In genomic region chr4:73675623-73676022, GRCh38 we compare ENCODE assay signal across 31 cellular contexts. TPM values are rescaled to one million over a fixed set of nuclear protein-coding genes. Genes with fewer than 3 reads are reported as not detected.
DNase-seq lines count a peak whose midpoint lies in the region; ATAC-seq and TF ChIP-seq lines count a peak whose summit lies in the region.
"Had no signal": no experiment of that assay in that cellular context is flagged by ENCODE, and none has a peak within 500 bp of the region (broad histone marks: within the 10 kb centered on the region; RNA-seq: fewer than 3 reads in every experiment).

No MANE protein-coding gene starts in this region.

- H3F3A ChIP-seq in PC-3 (ENCODE audit: low read length, unreplicated experiment) = peaks cover 35% of the 10 kb centered on the region

- H3K4me3 Mint-ChIP-seq in nephron = no peak overlapping the region
- H3K4me3 Mint-ChIP-seq: activated B cell treated with CpG ODN at 0.5 μM for 24 hours; activated CD4-positive, alpha-beta T cell treated with anti-CD3 and anti-CD28 coated beads, Interleukin-2, amount 10 ng/mL, durations not matched to agents 7 days and 5 days; activated naive CD8-positive, alpha-beta T cell; activated T-cell treated with anti-CD3 and anti-CD28 coated beads, Interleukin-2, amount 50 U/mL, for 24 hours; CD14-positive monocyte; nephron progenitor cell; type B pancreatic cell had no signal

- H3K27ac ChIP-seq in PC-3 (ENCODE audit: low read length) = peak overlapping the region; percentile 96
- no peak overlapping the region for H3K27ac ChIP-seq in substantia nigra (ENCODE audit: low read depth, low read length, poor library complexity, severe bottlenecking)
- H3K27ac ChIP-seq: gastroesophageal sphincter had no signal

- no peaks in the 10 kb centered on the region for H3K36me3 Mint-ChIP-seq in nephron (ENCODE audit: low read depth)
- H3K36me3 Mint-ChIP-seq: activated naive CD8-positive, alpha-beta T cell; CD14-positive monocyte; type B pancreatic cell had no signal

- H3K9me3 ChIP-seq in PC-3 (ENCODE audit: low read length) = no peaks in the 10 kb centered on the region
- H3K9me3 ChIP-seq: gastroesophageal sphincter, SJCRH30 had no signal

- no peak overlapping the region for H2AFZ ChIP-seq in PC-3 (ENCODE audit: low read length)
- H2AFZ ChIP-seq: hepatocyte had no signal

- H3K79me2 ChIP-seq in PC-3 (ENCODE audit: low read length) = no peaks in the 10 kb centered on the region
- H3K79me2 ChIP-seq: hepatocyte had no signal

- no peak for TF ChIP-seq CTCF in PC-3 (conservative IDR thresholded peaks at IDR 0.05; ENCODE audit: low read depth, low read length)
- TF ChIP-seq CTCF in nephron (IDR thresholded peaks at IDR 0.05; ENCODE audit: unreplicated experiment in 3 of 3) = no peak

- no peaks in the 10 kb centered on the region for H3K27me3 ChIP-seq in PC-3 (ENCODE audit: low read length)
- H3K27me3 ChIP-seq: gastroesophageal sphincter, hepatocyte, SJCRH30 had no signal

- peaks cover 18% of the 10 kb centered on the region for H3K4me1 Mint-ChIP-seq in nephron
- H3K4me1 Mint-ChIP-seq: activated CD4-positive, alpha-beta T cell treated with anti-CD3 and anti-CD28 coated beads, Interleukin-2, amount 10 ng/mL, durations not matched to agents 7 days and 5 days; CD14-positive monocyte had no signal

- no peak for ATAC-seq in PC-3
- ATAC-seq: gastroesophageal sphincter, HepG2 had no signal

- H3K27me3 Mint-ChIP-seq in nephron (ENCODE audit: low read depth) = peaks cover 3% of the 10 kb centered on the region
- H3K27me3 Mint-ChIP-seq: activated CD4-positive, alpha-beta T cell treated with anti-CD3 and anti-CD28 coated beads, Interleukin-2, amount 10 ng/mL, durations not matched to agents 7 days and 5 days; activated naive CD8-positive, alpha-beta T cell; activated T-cell treated with anti-CD3 and anti-CD28 coated beads, Interleukin-2, amount 50 U/mL, for 24 hours; type B pancreatic cell had no signal

- no peak overlapping the region for H3K4me3 ChIP-seq in PC-3 (ENCODE audit: low read length)
- H3K4me3 ChIP-seq: gastroesophageal sphincter, hepatocyte, lung, SJCRH30 had no signal

- no peaks in the 10 kb centered on the region for H4K20me1 ChIP-seq in PC-3 (ENCODE audit: low read length)

- H3K36me3 ChIP-seq in PC-3 (ENCODE audit: low read depth, low read length) = no peaks in the 10 kb centered on the region
- H3K36me3 ChIP-seq: gastroesophageal sphincter, SJCRH30 had no signal

- H3K27ac Mint-ChIP-seq in nephron = peak overlapping the region; percentile 88 to 96 (median 93)
- H3K27ac Mint-ChIP-seq: activated B cell treated with CpG ODN at 0.5 μM for 24 hours; activated CD4-positive, alpha-beta T cell treated with anti-CD3 and anti-CD28 coated beads, Interleukin-2, amount 10 ng/mL, durations not matched to agents 7 days and 5 days; activated naive CD8-positive, alpha-beta T cell; activated T-cell treated with anti-CD3 and anti-CD28 coated beads, Interleukin-2, amount 50 U/mL, for 24 hours; CD14-positive monocyte; nephron progenitor cell; type B pancreatic cell had no signal

- intact Hi-C loops in PC-3 (cut with micrococcal nuclease) = loop anchor here (2.0 to 5.0 kb wide), 2 partner anchors 189 to 247 kb away; no protein-coding TSS in a partner anchor

- no peaks in the 10 kb centered on the region for H3K9me3 Mint-ChIP-seq in nephron
- H3K9me3 Mint-ChIP-seq: activated B cell treated with CpG ODN at 0.5 μM for 24 hours; activated CD4-positive, alpha-beta T cell treated with anti-CD3 and anti-CD28 coated beads, Interleukin-2, amount 10 ng/mL, durations not matched to agents 7 days and 5 days; activated T-cell treated with anti-CD3 and anti-CD28 coated beads, Interleukin-2, amount 50 U/mL, for 24 hours; nephron progenitor cell; type B pancreatic cell had no signal

- peaks cover 69% of the 10 kb centered on the region for H3K4me1 ChIP-seq in PC-3 (ENCODE audit: insufficient read depth, low read length)

- no peaks in the 10 kb centered on the region for H3K9me2 ChIP-seq in PC-3 (replicated peaks; ENCODE audit: low read length)

- H3K4me2 ChIP-seq in PC-3 (ENCODE audit: low read length) = peak overlapping the region; percentile 62
- H3K4me2 ChIP-seq: hepatocyte had no signal

- CTCF ChIA-PET in PC-3 (lab: Charles Lee) = interaction anchor here (1.6 kb wide), 1 partner anchor 189 kb away, joined by 7 read pairs; no protein-coding TSS in a partner anchor

- BruUV-seq in PC-3 (replicated peaks; lab: Mats Ljungman, UMichigan) = no TSS peak

- POLR2A ChIA-PET in PC-3 (lab: Charles Lee; ENCODE audit: unreplicated experiment) = interaction anchor here (0.6 to 1.5 kb wide), 4 partner anchors 32 to 381 kb away, joined by 3 to 5 read pairs (median 4); no protein-coding TSS in a partner anchor

- peak overlapping the region; percentile 92 for H3K9ac ChIP-seq in PC-3 (ENCODE audit: low read length)

- DNase-seq in NCI-H1417 (lab: John Stamatoyannopoulos, UW) = peak; percentile 41 to 84 (median 80)
- DNase-seq in NCI-H1417 treated with DMSO at 0.1 percent for 48 hours (lab: John Stamatoyannopoulos, UW) = no peak
- DNase-seq in NCI-H146 treated with DMSO at 0.1 percent for 48 hours (lab: John Stamatoyannopoulos, UW; ENCODE audit: unreplicated experiment) = peak; percentile 49
- no peak for DNase-seq in PC-3
- no peak for DNase-seq in DMS53 treated with DMSO at 0.1 percent for 48 hours (lab: John Stamatoyannopoulos, UW; ENCODE audit: unreplicated experiment)
- DNase-seq in NCI-H82 treated with DMSO at 0.1 percent for 48 hours (lab: John Stamatoyannopoulos, UW; ENCODE audit: unreplicated experiment) = no peak
- no peak for DNase-seq in substantia nigra (lab: John Stamatoyannopoulos, UW)
- DNase-seq: 8988T; activated B cell treated with CpG ODN at 0.5 μM for 24 hours; activated CD4-positive, alpha-beta T cell treated with anti-CD3 and anti-CD28 coated beads, Interleukin-2, amount 10 ng/mL, durations not matched to agents 7 days and 5 days; activated effector memory CD4-positive, alpha-beta T cell treated with anti-CD3 and anti-CD28 coated beads, Interleukin-2, amount 50 U/mL, for 16 hours; activated T-cell treated with anti-CD3 and anti-CD28 coated beads, Interleukin-2, amount 50 U/mL, for 24 hours; kidney glomerular epithelial cell; NCI-H446; nephron progenitor cell; SJCRH30; stimulated activated CD4-positive, alpha-beta T cell treated with anti-CD3 and anti-CD28 coated beads, Interleukin-15, amount 100 ng/mL, for 24 hours; stimulated activated CD4-positive, alpha-beta T cell treated with anti-CD3 and anti-CD28 coated beads, Interleukin-4, amount 100 ng/mL, for 4 hours; SW 1271; T-helper 9 cell had no signal

RNA-seq across cellular contexts. Expression of gene RASSF6, which starts 55.4 kb away (rescaled TPM):
- 0.69 and 1.1 TPM in 2 replicates for total RNA-seq in PC-3 (2014; rRNA removed)
- total RNA-seq: chondrocyte, Daoy, osteocyte had no signal

Comparison
In these comparisons a context has a peak if more than half of its experiments do, and no peak if none do; other contexts are left out.
1. DNase-seq: peak in NCI-H1417 (3 of 3) and NCI-H146 treated with DMSO at 0.1 percent for 48 hours (single experiment); none in NCI-H1417 treated with DMSO at 0.1 percent for 48 hours (single experiment), PC-3 (single experiment), DMS53 treated with DMSO at 0.1 percent for 48 hours (single experiment), NCI-H82 treated with DMSO at 0.1 percent for 48 hours (single experiment) and substantia nigra (0 of 49).